Comparison of ENCODE assay signal across 8 cellular contexts in the genomic region with DNA sequence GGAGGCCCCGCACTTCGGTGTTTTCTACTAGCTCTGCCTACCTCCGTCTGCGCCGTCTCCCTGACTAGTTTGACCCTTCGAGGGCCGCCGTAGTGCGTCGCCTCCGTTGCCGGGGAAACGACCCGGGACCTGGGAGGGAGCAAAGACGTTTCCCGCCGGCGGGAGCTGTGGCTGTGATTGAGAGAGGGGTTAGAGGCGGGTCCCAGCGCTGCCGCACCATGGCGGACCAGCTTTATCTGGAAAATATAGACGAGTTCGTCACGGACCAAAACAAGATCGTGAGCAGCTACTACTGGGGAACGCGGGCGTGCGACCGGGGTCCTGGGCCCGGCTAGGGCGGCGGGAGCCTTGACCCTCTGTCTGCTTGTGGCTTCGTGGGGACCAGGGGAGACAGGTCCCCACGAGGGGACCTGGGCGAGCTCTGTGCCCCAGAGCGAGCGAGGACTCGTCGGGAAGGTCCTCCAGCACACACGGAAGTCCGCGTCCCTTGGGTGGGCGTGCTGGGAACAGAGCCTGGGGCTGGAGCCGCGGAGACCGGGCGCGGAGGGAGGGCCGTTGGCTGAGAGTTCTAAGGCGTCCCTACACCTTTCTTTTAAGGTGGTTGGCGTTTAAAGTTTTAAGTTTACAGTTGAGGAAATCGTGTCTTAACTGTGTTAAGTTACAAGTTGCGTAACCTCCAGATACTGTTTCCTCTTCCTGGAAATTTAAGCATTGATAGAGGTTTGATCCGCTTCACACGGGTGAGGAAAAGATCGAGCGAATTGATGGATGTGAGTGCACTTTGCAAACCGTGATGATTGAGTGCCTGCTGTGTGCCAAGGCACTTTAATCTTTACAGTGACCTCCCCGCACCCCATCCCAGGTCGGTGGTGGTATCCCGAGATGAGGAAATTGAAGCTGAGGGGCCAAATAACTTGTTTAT. TPM values are rescaled to one million over a fixed set of nuclear protein-coding genes. Genes with fewer than 3 reads are reported as not detected.
DNase-seq lines count a peak whose midpoint lies in the region; ATAC-seq and TF ChIP-seq lines count a peak whose summit lies in the region.

POLD3 (plus strand) TSS at position 142 of the 922 bp plus-strand sequence; CDS start at position 219, 77 bp downstream.

- H3K36me3 Mint-ChIP-seq in CD8-positive, alpha-beta memory T cell, result peaks cover 0 to 30% (median 9%) of the 10 kb centered on the region in 3 donors

- H3K27ac Mint-ChIP-seq in CD8-positive, alpha-beta memory T cell, result peak within 1 kb of the TSS; percentile 88 to 99 (median 95)

- H3K4me3 ChIP-seq in CD8-positive, alpha-beta memory T cell (ENCODE audit: low read length), result peak within 1 kb of the TSS; percentile 80
- peak within 1 kb of the TSS; percentile 81 for H3K4me3 ChIP-seq in lung

- no peak for TF ChIP-seq CTCF in lung (IDR thresholded peaks at IDR 0.05; ENCODE audit: control extremely low read depth, extremely low read depth)

- no peaks in the 10 kb centered on the region for H3K36me3 ChIP-seq in CD8-positive, alpha-beta memory T cell (ENCODE audit: insufficient read depth, low read length)
- peaks cover 2 to 8% of the 10 kb centered on the region in 2 donors for H3K36me3 ChIP-seq in lung (ENCODE audit: control insufficient read depth in 2 of 2, insufficient read depth in 2 of 2, low read length in 2 of 2)

- H3K4me1 ChIP-seq in CD8-positive, alpha-beta memory T cell (ENCODE audit: insufficient read depth, low read length), result peaks cover 14% of the 10 kb centered on the region
- peaks cover 3 to 5% of the 10 kb centered on the region in 2 donors for H3K4me1 ChIP-seq in lung (ENCODE audit: control insufficient read depth in 2 of 2, insufficient read depth in 2 of 2, low read length in 2 of 2)

- peaks cover 22 to 37% (median 30%) of the 10 kb centered on the region in 3 donors for H3K4me1 Mint-ChIP-seq in CD8-positive, alpha-beta memory T cell

- no peaks in the 10 kb centered on the region for H3K9me3 ChIP-seq in CD8-positive, alpha-beta memory T cell (ENCODE audit: low read length)
- H3K9me3 ChIP-seq in lung (ENCODE audit: control insufficient read depth in 2 of 2, insufficient read depth in 1 of 2, low read length in 1 of 2), result no peaks in the 10 kb centered on the region

- no peaks in the 10 kb centered on the region for H3K9me3 Mint-ChIP-seq in CD8-positive, alpha-beta memory T cell

- CTCF ChIA-PET in CD8-positive, alpha-beta memory T cell (lab: Charles Lee), result interaction anchor here (0.8 kb wide), 1 partner anchor 22 kb away, joined by 3 read pairs; no protein-coding TSS in a partner anchor

- 0 to 1% methylated on average over 63 of the region's 63 CpGs for WGBS in lung, 2 donors

- DNase-seq in CD8-positive, alpha-beta memory T cell, result peak; percentile 85 to 95 (median 88)
- DNase-seq in HT-29 (ENCODE audit: low spot score) (peak; percentile 98), lung (ENCODE audit: low spot score) (peak; percentile 96)
- DNase-seq in NK-92 treated with Interleukin-12 subunit alpha and Interleukin-12 subunit beta, amount 100 ng/mL, for 24 hours (lab: John Stamatoyannopoulos, UW), result peak; percentile 84
- DNase-seq in activated CD8-positive, alpha-beta memory T cell treated with anti-CD3 and anti-CD28 coated beads for 24 hours, result peak; percentile 97
- DNase-seq in effector CD8-positive, alpha-beta T cell (lab: John Stamatoyannopoulos, UW), result peak; percentile 89
- peak; percentile 89 to 91 (median 90) for DNase-seq in stimulated activated CD4-positive, alpha-beta T cell treated with anti-CD3 and anti-CD28 coated beads, TNF-alpha, amount 100 ng/mL, for 4 hours (ENCODE audit: low read depth in 3 of 3)

- ATAC-seq in GM21360 (IDR thresholded peaks at IDR 0.05; ENCODE audit: unreplicated experiment) (peak; percentile 93), lung (ENCODE audit: insufficient read depth, low FRiP score) (peak; percentile 95)

- peak within 1 kb of the TSS; percentile 84 for H3K27ac ChIP-seq in CD8-positive, alpha-beta memory T cell (ENCODE audit: low read depth, low read length)
- peak within 1 kb of the TSS; percentile 88 to 91 for H3K27ac ChIP-seq in lung (ENCODE audit: low read depth in 1 of 2, low read length in 1 of 2)

- peak within 1 kb of the TSS; percentile 91 to 100 (median 95) for H3K4me3 Mint-ChIP-seq in CD8-positive, alpha-beta memory T cell

- no peaks in the 10 kb centered on the region for H3K27me3 ChIP-seq in CD8-positive, alpha-beta memory T cell (ENCODE audit: insufficient read depth, low read length, poor library complexity, severe bottlenecking)
- H3K27me3 ChIP-seq in lung (ENCODE audit: control insufficient read depth, insufficient read depth), result no peaks in the 10 kb centered on the region

- peaks cover 2 to 6% of the 10 kb centered on the region in 2 donors for H3K27me3 Mint-ChIP-seq in CD8-positive, alpha-beta memory T cell

- POLR2A ChIA-PET in CD8-positive, alpha-beta memory T cell (lab: Charles Lee), result interaction anchor here (0.5 to 1.5 kb wide), 4 partner anchors 99 to 993 kb away, joined by 3 to 14 read pairs (median 3); partner anchors contain the start of gene LIPT2

RNA-seq across cellular contexts. Expression of gene POLD3, which starts in this region (rescaled TPM):
- 10 to 100 TPM; 53.8 to 57.5 TPM for total RNA-seq in CD8-positive, alpha-beta memory T cell
- 20.7 TPM for polyA plus RNA-seq in CD8-positive, alpha-beta memory T cell
- total RNA-seq in HT-29 (2014; rRNA removed; shearing (Covaris generic)), result 17.8 and 18.4 TPM in 2 replicates
- total RNA-seq in lung, result 10 to 100 TPM; 18.0 to 21.1 TPM
- polyA plus RNA-seq in lung, result 10 to 100 TPM in 1 of 2 donors, 1 to 10 TPM in 1; 7.6 to 11.9 TPM

Comparison
In these comparisons a context has a peak if more than half of its experiments do, and no peak if none do; other contexts are left out.
1. Peak in every context shown above with its lines: DNase-seq, ATAC-seq, H3K4me3 ChIP-seq and H3K27ac ChIP-seq.